8 cellular contexts compared by ENCODE assay signal in genomic region chr3:46065294-46065705, GRCh38. TPM values are rescaled to one million over a fixed set of nuclear protein-coding genes. Genes with fewer than 3 reads are reported as not detected.
DNase-seq lines count a peak whose midpoint lies in the region; ATAC-seq and TF ChIP-seq lines count a peak whose summit lies in the region.

No MANE protein-coding gene starts in this region.

- DNase-seq in DMS79 treated with DMSO at 0.1 percent for 48 hours (lab: John Stamatoyannopoulos, UW), result peak; percentile 78
- DNase-seq in M059J (ENCODE audit: low read depth), result peak; percentile 76
- peak; percentile 57 to 72 for DNase-seq in activated CD4-positive, alpha-beta T cell treated with anti-CD3 and anti-CD28 coated beads for 24 hours (ENCODE audit: low read depth in 2 of 2)
- DNase-seq in epithelial cell of prostate (ENCODE audit: low read depth, low spot score), result peak; percentile 24
- DNase-seq in stimulated activated CD8-positive, alpha-beta memory T cell treated with anti-CD3 and anti-CD28 coated beads, Interleukin-12 subunit alpha, Interleukin-12 subunit beta, amount 100 ng/mL, for 1 hour (ENCODE audit: low read depth), result peak; percentile 70
- no peak for DNase-seq in NCI-H526 treated with DMSO at 0.1 percent for 48 hours (lab: John Stamatoyannopoulos, UW)
- no peak for DNase-seq in coronary artery (ENCODE audit: low spot score)

- no peak for ATAC-seq in GM19324 (IDR thresholded peaks at IDR 0.05; ENCODE audit: low FRiP score, unreplicated experiment)

- H3K27ac ChIP-seq in epithelial cell of prostate, result no peak overlapping the region
- H3K27ac ChIP-seq in coronary artery, result no peak overlapping the region

- no peak for TF ChIP-seq CTCF in coronary artery (IDR thresholded peaks at IDR 0.05)

- no peak overlapping the region for H3K4me3 ChIP-seq in coronary artery

RNA-seq across cellular contexts. Expression of gene XCR1, which starts 38.0 kb away (rescaled TPM):
- total RNA-seq in M059J (2014; rRNA removed; shearing (Covaris generic)), result not detected in 2 replicates

Comparison
In these comparisons a context has a peak if more than half of its experiments do, and no peak if none do; other contexts are left out.
1. DNase-seq: peak in DMS79 treated with DMSO at 0.1 percent for 48 hours (single experiment), M059J (single experiment), activated CD4-positive, alpha-beta T cell treated with anti-CD3 and anti-CD28 coated beads for 24 hours (2 of 2), epithelial cell of prostate (single experiment) and stimulated activated CD8-positive, alpha-beta memory T cell treated with anti-CD3 and anti-CD28 coated beads, Interleukin-12 subunit alpha, Interleukin-12 subunit beta, amount 100 ng/mL, for 1 hour (single experiment); none in NCI-H526 treated with DMSO at 0.1 percent for 48 hours (single experiment) and coronary artery (single experiment).